In genomic region chr1:27368872-27369703, GRCh38 we compare ENCODE assay signal across 10 cellular contexts. TPM values are rescaled to one million over a fixed set of nuclear protein-coding genes. Genes with fewer than 3 reads are reported as not detected.
DNase-seq lines count a peak whose midpoint lies in the region; ATAC-seq and TF ChIP-seq lines count a peak whose summit lies in the region.
"Had no signal": no experiment of that assay in that cellular context is flagged by ENCODE, and none has a peak within 500 bp of the region (broad histone marks: within the 10 kb centered on the region; RNA-seq: fewer than 3 reads in every experiment).

No MANE protein-coding gene starts in this region.

- H3K27ac ChIP-seq in GM23248, result no peak overlapping the region

- H3K9me2 ChIP-seq in GM23248 (ENCODE audit: insufficient read depth), result no peaks in the 10 kb centered on the region

- TF ChIP-seq CTCF in AG04449 (IDR thresholded peaks at IDR 0.05; ENCODE audit: insufficient read depth, low read length, missing control alignments) (peak; percentile 24), kidney epithelial cell (IDR thresholded peaks at IDR 0.05; ENCODE audit: insufficient read depth, low read length, poor library complexity, severe bottlenecking) (peak; percentile 16), BE2C (IDR thresholded peaks at IDR 0.05; ENCODE audit: low read depth, low read length) (no peak)

- H3K36me3 ChIP-seq in GM23248 (ENCODE audit: low read depth) (no peaks in the 10 kb centered on the region), adipocyte (ENCODE audit: control insufficient read depth, insufficient read depth, low read length, severe bottlenecking) (no peaks in the 10 kb centered on the region), kidney epithelial cell (ENCODE audit: control insufficient read depth, insufficient read depth, low read length) (peaks cover 1% of the 10 kb centered on the region), BE2C (no peaks in the 10 kb centered on the region)

- no peak overlapping the region for H3K4me2 ChIP-seq in GM23248 (ENCODE audit: unreplicated experiment)

- WGBS in GM23248 (ENCODE audit: low coverage in 1 of 2, low lambda C conversion rate in 2 of 2, missing lambda C conversion rate in 2 of 2), 2 experiments, result 79 to 80% methylated on average over 18 of the region's 18 CpGs

- CTCF ChIA-PET in AG04449 (lab: Yijun Ruan, JAX), result interaction anchor here (0.9 to 10.4 kb wide), 15 partner anchors 9 to 236 kb away, joined by 3 to 187 read pairs (median 7); partner anchors contain the start of genes CD164L2 and GPR3

- ATAC-seq in GM19023 (IDR thresholded peaks at IDR 0.05; ENCODE audit: unreplicated experiment), result no peak
- ATAC-seq in HG03196 (IDR thresholded peaks at IDR 0.05; ENCODE audit: unreplicated experiment), result no peak
- ATAC-seq in GM19452 (IDR thresholded peaks at IDR 0.05; ENCODE audit: unreplicated experiment), result no peak

- DNase-seq in AG04449 (ENCODE audit: low read depth, low spot score), result no peak
- peak; percentile 53 for DNase-seq in GM23248
- DNase-seq in adipocyte (ENCODE audit: low read depth), result peak; percentile 50
- no peak for DNase-seq in kidney epithelial cell (ENCODE audit: low read depth)
- no peak for DNase-seq in BE2C
- DNase-seq: activated CD4-positive, alpha-beta T cell treated with anti-CD3 and anti-CD28 coated beads, Interleukin-2, amount 50 U/mL, for 1 hour; NCI-H526 treated with DMSO at 0.1 percent for 48 hours had no signal

- H3K4me3 ChIP-seq in AG04449 (ENCODE audit: low read depth, low read length), result no peak overlapping the region
- H3K4me3 ChIP-seq in GM23248, result no peak overlapping the region
- no peak overlapping the region for H3K4me3 ChIP-seq in adipocyte (ENCODE audit: low read length)
- no peak overlapping the region for H3K4me3 ChIP-seq in kidney epithelial cell (ENCODE audit: low read depth, low read length)
- H3K4me3 ChIP-seq in BE2C (ENCODE audit: low read depth, low read length), result no peak overlapping the region

- H3K4me1 ChIP-seq in GM23248 (ENCODE audit: insufficient read depth) (peaks cover 15% of the 10 kb centered on the region), adipocyte (ENCODE audit: control insufficient read depth, insufficient read depth, low read length) (peaks cover 24% of the 10 kb centered on the region), BE2C (no peaks in the 10 kb centered on the region; the same call in 1 of the 2 replicates)

- POLR2A ChIA-PET in AG04449 (lab: Yijun Ruan, JAX), result no interaction called here

- in situ Hi-C loops in GM23248 (cut with MboI), result no loop called here

- H3K9me3 ChIP-seq in GM23248 (ENCODE audit: low read depth) (no peaks in the 10 kb centered on the region), adipocyte (ENCODE audit: control insufficient read depth, low read length) (no peaks in the 10 kb centered on the region), BE2C (no peaks in the 10 kb centered on the region)

- H3F3A ChIP-seq in GM23248 (ENCODE audit: insufficient read depth), result no peaks in the 10 kb centered on the region

- no peaks in the 10 kb centered on the region for H4K20me1 ChIP-seq in GM23248 (ENCODE audit: insufficient read depth)

- peaks cover 10% of the 10 kb centered on the region for H3K79me2 ChIP-seq in GM23248 (ENCODE audit: insufficient read depth)

- H2AFZ ChIP-seq in GM23248, result no peak overlapping the region

- no peak overlapping the region for H3K9ac ChIP-seq in GM23248
- H3K9ac ChIP-seq in adipocyte (ENCODE audit: low read length), result no peak overlapping the region

- no peaks in the 10 kb centered on the region for H3K27me3 ChIP-seq in GM23248 (replicated peaks; ENCODE audit: insufficient read depth)
- no peaks in the 10 kb centered on the region for H3K27me3 ChIP-seq in adipocyte (replicated peaks; ENCODE audit: control insufficient read depth, insufficient read depth, low read length)
- no peaks in the 10 kb centered on the region for H3K27me3 ChIP-seq in kidney epithelial cell (ENCODE audit: control insufficient read depth, insufficient read depth, low read length)
- H3K27me3 ChIP-seq in BE2C, result no peaks in the 10 kb centered on the region

RNA-seq across cellular contexts. Expression of gene MAP3K6, which starts 2.3 kb away (rescaled TPM):
- 31.5 and 40.3 TPM in 2 replicates for total RNA-seq in GM23248 (2014; rRNA removed; shearing (Covaris generic))
- 13.7 and 17.9 TPM in 2 replicates for polyA plus RNA-seq in GM23248 (2016; fragmentation: Nextera tagmentation; extraction: Ambion mirVana)
- 8.6 and 12.0 TPM in 2 replicates for total RNA-seq in kidney epithelial cell
- polyA plus RNA-seq in BE2C (2012; ENCODE audit: insufficient read depth, insufficient read length, low read depth), result 3.6 TPM

RNA-seq across cellular contexts. Expression of gene FCN3, which starts 5.5 kb away (rescaled TPM):
- not detected in 2 replicates for total RNA-seq in GM23248 (2014; rRNA removed; shearing (Covaris generic))
- not detected in 2 replicates for polyA plus RNA-seq in GM23248 (2016; fragmentation: Nextera tagmentation; extraction: Ambion mirVana)
- 0.14 TPM in 1 of 2 replicates, not detected in the other for total RNA-seq in kidney epithelial cell
- not detected for polyA plus RNA-seq in BE2C (2012; ENCODE audit: insufficient read depth, insufficient read length, low read depth)

RNA-seq across cellular contexts. Expression of gene CD164L2, which starts 14.0 kb away (rescaled TPM):
- total RNA-seq in GM23248 (2014; rRNA removed; shearing (Covaris generic)), result not detected in 2 replicates
- polyA plus RNA-seq in GM23248 (2016; fragmentation: Nextera tagmentation; extraction: Ambion mirVana), result not detected in 2 replicates
- 0.29 TPM in 1 of 2 replicates, not detected in the other for total RNA-seq in kidney epithelial cell
- not detected for polyA plus RNA-seq in BE2C (2012; ENCODE audit: insufficient read depth, insufficient read length, low read depth)

RNA-seq across cellular contexts. Expression of gene GPR3, which starts 23.3 kb away (rescaled TPM):
- total RNA-seq in GM23248 (2014; rRNA removed; shearing (Covaris generic)), result 0.32 and 0.38 TPM in 2 replicates
- polyA plus RNA-seq in GM23248 (2016; fragmentation: Nextera tagmentation; extraction: Ambion mirVana), result 1.6 and 1.8 TPM in 2 replicates
- 0.27 and 1.6 TPM in 2 replicates for total RNA-seq in kidney epithelial cell
- polyA plus RNA-seq in BE2C (2012; ENCODE audit: insufficient read depth, insufficient read length, low read depth), result 5.5 TPM

RNA-seq across cellular contexts. Expression of gene SYTL1, which starts 27.3 kb away (rescaled TPM):
- total RNA-seq in GM23248 (2014; rRNA removed; shearing (Covaris generic)), result not detected in 2 replicates
- polyA plus RNA-seq in GM23248 (2016; fragmentation: Nextera tagmentation; extraction: Ambion mirVana), result not detected in 2 replicates
- total RNA-seq in kidney epithelial cell, result 40.3 and 47.2 TPM in 2 replicates
- polyA plus RNA-seq in BE2C (2012; ENCODE audit: insufficient read depth, insufficient read length, low read depth), result 0.88 TPM

Comparison
In these comparisons a context has a peak if more than half of its experiments do, and no peak if none do; other contexts are left out.
1. DNase-seq: peak in GM23248 (single experiment) and adipocyte (single experiment); none in AG04449 (single experiment), kidney epithelial cell (single experiment) and BE2C (single experiment).